8 cellular contexts compared by ENCODE assay signal in the genomic region with DNA sequence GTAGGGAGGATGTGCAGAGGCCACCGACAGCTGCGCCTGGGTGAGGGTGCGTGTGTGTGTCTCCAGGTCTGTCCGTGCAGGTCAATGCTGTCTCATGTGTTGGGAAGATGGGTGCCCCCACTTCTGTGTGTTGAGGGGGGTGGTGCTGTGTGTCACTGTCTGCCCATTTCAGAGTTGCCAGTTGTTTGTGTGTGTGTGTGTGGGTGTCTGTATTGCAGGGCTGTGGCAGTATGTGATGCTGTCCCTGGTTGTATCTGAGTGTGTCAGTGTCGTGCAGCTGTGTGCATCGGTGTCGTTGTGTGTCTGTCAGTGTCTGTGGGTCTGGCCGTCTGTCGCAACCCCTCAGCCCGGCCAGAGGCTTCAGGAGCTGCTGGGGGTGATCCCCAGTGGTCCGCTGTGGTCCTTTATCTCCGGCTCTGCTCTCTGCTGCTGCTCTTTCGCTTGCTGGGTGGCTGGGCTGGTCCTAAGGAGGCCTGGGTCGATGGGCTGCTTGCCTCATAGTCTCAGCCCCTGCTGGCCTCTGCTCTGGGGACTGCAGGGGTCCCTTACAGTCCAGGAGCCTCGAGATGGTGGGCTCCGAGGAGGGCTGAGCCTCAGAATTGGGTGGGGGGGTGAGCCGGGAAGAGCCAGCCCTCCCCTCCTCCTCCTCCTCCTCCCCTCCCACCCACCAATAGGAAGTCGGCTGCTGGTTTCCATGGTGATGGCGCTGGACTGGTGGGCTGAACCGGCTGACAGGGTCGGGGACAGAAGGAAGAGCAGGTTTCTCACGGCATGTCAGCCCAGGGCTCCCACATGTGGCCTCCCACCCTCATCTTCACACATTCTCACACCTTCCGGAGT. TPM values are rescaled to one million over a fixed set of nuclear protein-coding genes. Genes with fewer than 3 reads are reported as not detected.
DNase-seq lines count a peak whose midpoint lies in the region; ATAC-seq and TF ChIP-seq lines count a peak whose summit lies in the region.

A gene with protein sequence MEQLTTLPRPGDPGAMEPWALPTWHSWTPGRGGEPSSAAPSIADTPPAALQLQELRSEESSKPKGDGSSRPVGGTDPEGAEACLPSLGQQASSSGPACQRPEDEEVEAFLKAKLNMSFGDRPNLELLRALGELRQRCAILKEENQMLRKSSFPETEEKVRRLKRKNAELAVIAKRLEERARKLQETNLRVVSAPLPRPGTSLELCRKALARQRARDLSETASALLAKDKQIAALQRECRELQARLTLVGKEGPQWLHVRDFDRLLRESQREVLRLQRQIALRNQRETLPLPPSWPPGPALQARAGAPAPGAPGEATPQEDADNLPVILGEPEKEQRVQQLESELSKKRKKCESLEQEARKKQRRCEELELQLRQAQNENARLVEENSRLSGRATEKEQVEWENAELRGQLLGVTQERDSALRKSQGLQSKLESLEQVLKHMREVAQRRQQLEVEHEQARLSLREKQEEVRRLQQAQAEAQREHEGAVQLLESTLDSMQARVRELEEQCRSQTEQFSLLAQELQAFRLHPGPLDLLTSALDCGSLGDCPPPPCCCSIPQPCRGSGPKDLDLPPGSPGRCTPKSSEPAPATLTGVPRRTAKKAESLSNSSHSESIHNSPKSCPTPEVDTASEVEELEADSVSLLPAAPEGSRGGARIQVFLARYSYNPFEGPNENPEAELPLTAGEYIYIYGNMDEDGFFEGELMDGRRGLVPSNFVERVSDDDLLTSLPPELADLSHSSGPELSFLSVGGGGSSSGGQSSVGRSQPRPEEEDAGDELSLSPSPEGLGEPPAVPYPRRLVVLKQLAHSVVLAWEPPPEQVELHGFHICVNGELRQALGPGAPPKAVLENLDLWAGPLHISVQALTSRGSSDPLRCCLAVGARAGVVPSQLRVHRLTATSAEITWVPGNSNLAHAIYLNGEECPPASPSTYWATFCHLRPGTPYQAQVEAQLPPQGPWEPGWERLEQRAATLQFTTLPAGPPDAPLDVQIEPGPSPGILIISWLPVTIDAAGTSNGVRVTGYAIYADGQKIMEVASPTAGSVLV (N-terminal part only) (minus strand): TSS at position 601 of the 840 bp plus-strand sequence. CDS start 875 bp downstream, outside the sequence.

- H3K4me1 ChIP-seq in mesendoderm (ENCODE audit: control insufficient read depth, low read depth, low read length), result peaks cover 3% of the 10 kb centered on the region

- H3K4ac ChIP-seq in mesendoderm (ENCODE audit: low read depth, low read length), result no peak within 1 kb of the TSS

- no peak within 1 kb of the TSS for H4K5ac ChIP-seq in mesendoderm (ENCODE audit: low read length)

- H3K27me3 Mint-ChIP-seq in CD14-positive monocyte (ENCODE audit: low read depth in 3 of 3), result peaks cover 29 to 40% (median 37%) of the 10 kb centered on the region in 3 donors

- H3K27ac ChIP-seq in mesendoderm (ENCODE audit: low read depth, low read length), result no peak within 1 kb of the TSS

- H3K23ac ChIP-seq in mesendoderm (ENCODE audit: low read length), result no peak within 1 kb of the TSS

- H3K4me3 ChIP-seq in mesendoderm (ENCODE audit: low read length), result no peak within 1 kb of the TSS

- H3K4me2 ChIP-seq in mesendoderm (ENCODE audit: low read length), result peak within 1 kb of the TSS; percentile 20

- H3K27me3 ChIP-seq in mesendoderm (ENCODE audit: insufficient read depth, low read length, poor library complexity), result no peaks in the 10 kb centered on the region

- H3K36me3 ChIP-seq in mesendoderm (ENCODE audit: control insufficient read depth, insufficient read depth, low read length), result no peaks in the 10 kb centered on the region

- H3K79me2 ChIP-seq in mesendoderm (ENCODE audit: control insufficient read depth, insufficient read depth, low read length), result no peaks in the 10 kb centered on the region

- no peak within 1 kb of the TSS for H2BK5ac ChIP-seq in mesendoderm (ENCODE audit: low read length)

- peaks cover 61% of the 10 kb centered on the region for H3K4me1 Mint-ChIP-seq in CD14-positive monocyte

- H2AK5ac ChIP-seq in mesendoderm (ENCODE audit: low read length), result no peak within 1 kb of the TSS

- no peaks in the 10 kb centered on the region for H3K79me1 ChIP-seq in mesendoderm (ENCODE audit: low read length)

- no peak within 1 kb of the TSS for H2BK120ac ChIP-seq in mesendoderm (ENCODE audit: low read depth, low read length)

- H3K56ac ChIP-seq in mesendoderm (ENCODE audit: low read length), result no peak within 1 kb of the TSS

- peak within 1 kb of the TSS; percentile 90 to 99 (median 98) for H3K27ac Mint-ChIP-seq in CD14-positive monocyte

- H4K8ac ChIP-seq in mesendoderm (ENCODE audit: low read depth, low read length), result no peak within 1 kb of the TSS

- TF ChIP-seq CTCF in CD14-positive monocyte (IDR thresholded peaks at IDR 0.05), result no peak

- no peak within 1 kb of the TSS for H3K18ac ChIP-seq in mesendoderm (ENCODE audit: low read length)

- no CpG with 5 or more reads among the region's 23 CpGs for WGBS in mesendoderm (ENCODE audit: extremely low coverage, insufficient coverage, low lambda C conversion rate)

- peak; percentile 10 for ATAC-seq in GM21423 (IDR thresholded peaks at IDR 0.05; ENCODE audit: unreplicated experiment)

- no peak within 1 kb of the TSS for H2BK15ac ChIP-seq in mesendoderm (replicated peaks; ENCODE audit: low read depth)

- peaks cover 27 to 28% of the 10 kb centered on the region in 2 donors for H3K36me3 Mint-ChIP-seq in CD14-positive monocyte

- peaks cover 0 to 9% (median 7%) of the 10 kb centered on the region in 7 donors for H3K9me3 Mint-ChIP-seq in CD14-positive monocyte

- peak within 1 kb of the TSS; percentile 75 to 99 for H3K4me3 Mint-ChIP-seq in CD14-positive monocyte

- intact Hi-C loops in CD14-positive monocyte (cut with micrococcal nuclease), result loop anchor here in 1 of 2 donors (2.0 to 5.0 kb wide), 3 partner anchors 34 to 51 kb away; no protein-coding TSS in a partner anchor

- DNase-seq in CD14-positive monocyte (ENCODE audit: low spot score), result peak; percentile 51
- DNase-seq in SK-N-DZ (ENCODE audit: low spot score), result peak; percentile 91
- peak; percentile 78 for DNase-seq in activated naive CD8-positive, alpha-beta T cell treated with anti-CD3 and anti-CD28 coated beads, Interleukin-2, amount 50 U/mL, for 16 hours (ENCODE audit: low read depth, low spot score)
- peak; percentile 65 for DNase-seq in mesendoderm
- peak; percentile 75 for DNase-seq in stimulated activated CD8-positive, alpha-beta memory T cell treated with anti-CD3 and anti-CD28 coated beads, Interleukin-7, amount 100 ng/mL, for 24 hours (ENCODE audit: low read depth)
- DNase-seq in DMS53 treated with DMSO at 0.1 percent for 48 hours (lab: John Stamatoyannopoulos, UW; ENCODE audit: unreplicated experiment), result no peak
- DNase-seq in dedifferentiated amniotic fluid mesenchymal stem cell (ENCODE audit: extremely low spot score), result no peak

- no peak within 1 kb of the TSS for H3K9ac ChIP-seq in mesendoderm (ENCODE audit: low read length)

RNA-seq across cellular contexts. Expression of the gene that starts here (rescaled TPM):
- polyA plus RNA-seq in CD14-positive monocyte, result under 1 TPM; 0.10 to 0.18 TPM
- 11.4 and 23.2 TPM in 2 replicates for polyA plus RNA-seq in SK-N-DZ (2014; cell fraction: cytosol; rRNA removed)
- polyA plus RNA-seq in SK-N-DZ (2014; cell fraction: nucleus; rRNA removed), result 65.5 and 69.6 TPM in 2 replicates
- polyA plus RNA-seq in mesendoderm (2013, experiment 1 of 2), result 0.93 TPM
- polyA plus RNA-seq in mesendoderm (2013, experiment 2 of 2), result 0.78 TPM

Comparison
In these comparisons a context has a peak if more than half of its experiments do, and no peak if none do; other contexts are left out.
1. Peak in DNase-seq in CD14-positive monocyte; RNA of the gene not detected or under 1 TPM.
2. DNase-seq: peak in SK-N-DZ (single experiment), activated naive CD8-positive, alpha-beta T cell treated with anti-CD3 and anti-CD28 coated beads, Interleukin-2, amount 50 U/mL, for 16 hours (single experiment), mesendoderm (single experiment) and stimulated activated CD8-positive, alpha-beta memory T cell treated with anti-CD3 and anti-CD28 coated beads, Interleukin-7, amount 100 ng/mL, for 24 hours (single experiment); none in DMS53 treated with DMSO at 0.1 percent for 48 hours (single experiment) and dedifferentiated amniotic fluid mesenchymal stem cell (single experiment).